ENCODE assay signal across 1 cellular context in the genomic region with DNA sequence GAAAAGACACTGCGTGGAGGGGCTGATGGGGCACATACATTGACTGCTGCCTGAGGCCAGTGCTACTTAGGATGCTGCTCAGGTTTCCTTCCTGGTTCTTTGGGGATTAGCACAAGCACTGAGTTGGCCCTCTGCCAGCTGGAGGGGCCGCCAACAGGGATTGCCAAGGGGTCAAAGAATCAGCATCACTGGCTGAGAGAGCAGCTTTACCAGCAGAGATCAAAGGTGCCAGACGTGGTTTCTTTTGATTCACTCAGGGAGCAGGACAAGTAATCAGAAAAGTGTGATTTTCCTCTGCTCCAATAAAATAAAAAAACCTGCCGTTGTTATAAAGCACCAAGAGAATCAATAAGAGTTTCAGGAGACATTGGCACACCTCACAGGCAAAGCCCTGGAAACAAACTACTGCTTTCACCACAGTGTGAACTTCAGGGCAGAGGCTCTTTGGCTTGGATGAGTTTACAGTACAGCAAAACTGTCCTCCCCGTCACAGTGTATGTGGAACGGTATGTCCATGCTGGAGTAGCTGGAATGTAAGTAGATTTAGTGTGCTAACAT.
TF ChIP-seq lines count a peak whose summit lies in the region.

No MANE protein-coding gene starts in this region.

TF ChIP-seq in HEK293, 187 proteins besides CTCF, POLR2A, EP300 and RAD21 (continued from another document):
- TF ChIP-seq, protein P1, sequence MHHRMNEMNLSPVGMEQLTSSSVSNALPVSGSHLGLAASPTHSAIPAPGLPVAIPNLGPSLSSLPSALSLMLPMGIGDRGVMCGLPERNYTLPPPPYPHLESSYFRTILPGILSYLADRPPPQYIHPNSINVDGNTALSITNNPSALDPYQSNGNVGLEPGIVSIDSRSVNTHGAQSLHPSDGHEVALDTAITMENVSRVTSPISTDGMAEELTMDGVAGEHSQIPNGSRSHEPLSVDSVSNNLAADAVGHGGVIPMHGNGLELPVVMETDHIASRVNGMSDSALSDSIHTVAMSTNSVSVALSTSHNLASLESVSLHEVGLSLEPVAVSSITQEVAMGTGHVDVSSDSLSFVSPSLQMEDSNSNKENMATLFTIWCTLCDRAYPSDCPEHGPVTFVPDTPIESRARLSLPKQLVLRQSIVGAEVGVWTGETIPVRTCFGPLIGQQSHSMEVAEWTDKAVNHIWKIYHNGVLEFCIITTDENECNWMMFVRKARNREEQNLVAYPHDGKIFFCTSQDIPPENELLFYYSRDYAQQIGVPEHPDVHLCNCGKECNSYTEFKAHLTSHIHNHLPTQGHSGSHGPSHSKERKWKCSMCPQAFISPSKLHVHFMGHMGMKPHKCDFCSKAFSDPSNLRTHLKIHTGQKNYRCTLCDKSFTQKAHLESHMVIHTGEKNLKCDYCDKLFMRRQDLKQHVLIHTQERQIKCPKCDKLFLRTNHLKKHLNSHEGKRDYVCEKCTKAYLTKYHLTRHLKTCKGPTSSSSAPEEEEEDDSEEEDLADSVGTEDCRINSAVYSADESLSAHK (tag by site-specific recombination; IDR thresholded peaks at IDR 0.05), result 0 out of 2 replicates have a peak, but pooled peaks have one; percentile 11
- no peak for TF ChIP-seq ZNF423 (tag by site-specific recombination; IDR thresholded peaks at IDR 0.05)
- peak; percentile 79 for TF ChIP-seq OSR2 (tag by site-specific recombination; IDR thresholded peaks at IDR 0.05)
- TF ChIP-seq ZNF558 (tag by site-specific recombination; IDR thresholded peaks at IDR 0.05), result no peak
- no peak for TF ChIP-seq EGR2 (tag by site-specific recombination; IDR thresholded peaks at IDR 0.05; ENCODE audit: low read depth)
